Comparison of ENCODE assay signal across 8 cellular contexts in the genomic region with DNA sequence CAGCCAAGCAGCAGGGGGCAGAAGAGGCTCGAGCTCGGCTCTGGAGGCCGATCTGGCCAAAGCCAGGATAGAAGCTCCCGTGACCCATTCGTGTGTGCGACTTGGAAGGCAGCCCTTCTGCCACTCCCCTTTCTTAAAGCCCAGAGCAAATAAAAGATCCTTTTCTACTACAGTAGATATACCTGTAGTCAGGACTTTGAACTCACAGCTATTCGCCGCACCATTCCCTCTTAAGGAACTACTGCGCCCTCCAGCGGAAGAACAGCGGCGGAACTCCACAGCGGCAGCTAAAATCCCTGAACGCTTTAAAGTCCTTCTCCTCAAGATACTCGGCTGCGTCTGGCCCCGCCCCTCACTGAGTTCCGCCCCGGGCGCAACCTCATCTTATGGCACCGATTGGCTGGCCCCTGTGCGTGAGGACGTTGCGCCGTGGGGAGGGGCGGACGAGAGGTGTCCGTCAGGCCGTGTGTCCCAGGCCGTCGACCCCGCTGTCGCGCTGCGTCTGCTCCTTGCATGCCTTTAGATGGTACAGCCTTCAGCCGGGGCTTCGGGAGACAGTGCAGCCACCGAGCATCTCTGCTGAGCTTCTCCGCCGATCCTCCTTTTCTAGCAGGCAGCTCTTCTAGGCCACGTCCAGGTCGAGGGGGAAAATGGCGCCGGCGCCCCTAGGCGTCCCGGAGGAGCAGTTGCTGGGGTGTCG. TPM values are rescaled to one million over a fixed set of nuclear protein-coding genes. Genes with fewer than 3 reads are reported as not detected.
DNase-seq lines count a peak whose midpoint lies in the region; TF ChIP-seq lines count a peak whose summit lies in the region.

A gene with protein sequence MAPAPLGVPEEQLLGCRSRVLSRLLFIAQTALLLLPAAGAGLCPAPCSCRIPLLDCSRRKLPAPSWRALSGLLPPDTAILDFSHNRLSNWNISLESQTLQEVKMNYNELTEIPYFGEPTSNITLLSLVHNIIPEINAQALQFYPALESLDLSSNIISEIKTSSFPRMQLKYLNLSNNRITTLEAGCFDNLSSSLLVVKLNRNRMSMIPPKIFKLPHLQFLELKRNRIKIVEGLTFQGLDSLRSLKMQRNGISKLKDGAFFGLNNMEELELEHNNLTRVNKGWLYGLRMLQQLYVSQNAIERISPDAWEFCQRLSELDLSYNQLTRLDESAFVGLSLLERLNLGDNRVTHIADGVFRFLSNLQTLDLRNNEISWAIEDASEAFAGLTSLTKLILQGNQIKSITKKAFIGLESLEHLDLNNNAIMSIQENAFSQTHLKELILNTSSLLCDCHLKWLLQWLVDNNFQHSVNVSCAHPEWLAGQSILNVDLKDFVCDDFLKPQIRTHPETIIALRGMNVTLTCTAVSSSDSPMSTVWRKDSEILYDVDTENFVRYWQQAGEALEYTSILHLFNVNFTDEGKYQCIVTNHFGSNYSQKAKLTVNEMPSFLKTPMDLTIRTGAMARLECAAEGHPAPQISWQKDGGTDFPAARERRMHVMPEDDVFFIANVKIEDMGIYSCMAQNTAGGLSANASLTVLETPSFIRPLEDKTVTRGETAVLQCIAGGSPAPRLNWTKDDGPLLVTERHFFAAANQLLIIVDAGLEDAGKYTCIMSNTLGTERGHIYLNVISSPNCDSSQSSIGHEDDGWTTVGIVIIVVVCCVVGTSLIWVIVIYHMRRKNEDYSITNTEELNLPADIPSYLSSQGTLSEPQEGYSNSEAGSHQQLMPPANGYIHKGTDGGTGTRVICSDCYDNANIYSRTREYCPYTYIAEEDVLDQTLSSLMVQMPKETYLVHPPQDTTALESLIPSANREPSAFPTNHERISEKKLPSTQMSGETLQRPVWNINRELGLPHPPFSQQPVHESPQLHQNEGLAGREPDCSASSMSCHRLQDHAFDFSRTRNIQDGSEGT (plus strand): TSS at position 442 of the 700 bp plus-strand sequence. CDS start 209 bp downstream, at position 651.

- intact Hi-C loops in stomach (cut with DNase I; ENCODE audit: low total_unique reads): no loop called here

- TF ChIP-seq CTCF in fibroblast of villous mesenchyme (IDR thresholded peaks at IDR 0.05; ENCODE audit: insufficient read depth, low read depth, low read length) (peak; percentile 77), neural cell (IDR thresholded peaks at IDR 0.05; ENCODE audit: poor library complexity, severe bottlenecking) (peak; percentile 100), stomach (IDR thresholded peaks at IDR 0.05) (peak in 5 of 7 experiments; percentile 79 to 93 (median 88))

- peak within 1 kb of the TSS; percentile 86 for H2AFZ ChIP-seq in neural cell (ENCODE audit: low read depth, low read length)

- H3K4me2 ChIP-seq in neural cell (ENCODE audit: low read length): peak within 1 kb of the TSS; percentile 92

- H3K27me3 ChIP-seq in HAP-1 (ENCODE audit: low read depth): no peaks in the 10 kb centered on the region
- H3K27me3 ChIP-seq in MG63: no peaks in the 10 kb centered on the region
- H3K27me3 ChIP-seq in neural cell (ENCODE audit: insufficient read depth, low read depth, low read length): no peaks in the 10 kb centered on the region
- H3K27me3 ChIP-seq in stomach: no peaks in the 10 kb centered on the region

- H3K27ac ChIP-seq in neural cell (ENCODE audit: low read length): peak within 1 kb of the TSS; percentile 92
- peak within 1 kb of the TSS; percentile 92 to 96 (median 94) for H3K27ac ChIP-seq in stomach

- in situ Hi-C loops in HAP-1 (cut with MboI; ENCODE audit: low sequenced_read_pairs): loop anchor here (10.0 kb wide), 1 partner anchor 358 kb away; a partner anchor contains a TSS

- H3K4me3 ChIP-seq in HAP-1 (peak within 1 kb of the TSS; percentile 88), MG63 (peak within 1 kb of the TSS; percentile 84), fibroblast of villous mesenchyme (ENCODE audit: low read depth, low read length) (peak within 1 kb of the TSS; percentile 98), neural cell (ENCODE audit: low read length) (peak within 1 kb of the TSS; percentile 78), stomach (peak within 1 kb of the TSS; percentile 81 to 90 (median 88))

- TF ChIP-seq EP300 in neural cell (conservative IDR thresholded peaks at IDR 0.05; ENCODE audit: poor library complexity, severe bottlenecking): peak; percentile 39
- no peak for TF ChIP-seq EP300 in stomach (IDR thresholded peaks at IDR 0.05)

- peak; percentile 92 for TF ChIP-seq RAD21 in neural cell (conservative IDR thresholded peaks at IDR 0.05)

- peak in 1 of 4 donors; percentile 73 for TF ChIP-seq POLR2A in stomach (IDR thresholded peaks at IDR 0.05)

- H4K20me1 ChIP-seq in neural cell (ENCODE audit: insufficient read depth): no peaks in the 10 kb centered on the region

- DNase-seq in GDM1 (lab: John Stamatoyannopoulos, UW) (peak; percentile 96), HAP-1 (ENCODE audit: low spot score in 2 of 2) (peak; percentile 98 to 99), MG63 (peak; percentile 99), SHP77 treated with DMSO at 0.1 percent for 48 hours (lab: John Stamatoyannopoulos, UW) (peak; percentile 97), activated gamma-delta T cell (lab: John Stamatoyannopoulos, UW) (peak; percentile 91), fibroblast of villous mesenchyme (ENCODE audit: low read depth) (peak; percentile 99), stomach (peak; percentile 99)

- peak within 1 kb of the TSS; percentile 88 for H3K9ac ChIP-seq in neural cell (ENCODE audit: low read length)

- WGBS in stomach, 5 donors: 0 to 1% (median 0%) methylated on average over 29 to 48 of the region's 48 CpGs

- H3K4me1 ChIP-seq in HAP-1 (peaks cover 14% of the 10 kb centered on the region), stomach (peaks cover 21 to 46% (median 37%) of the 10 kb centered on the region in 4 donors)

- H3K9me2 ChIP-seq in neural cell (ENCODE audit: insufficient read depth, low read length): no peaks in the 10 kb centered on the region

- peaks cover 19% of the 10 kb centered on the region for H3K79me2 ChIP-seq in neural cell (replicated peaks; ENCODE audit: insufficient read depth, low read length)

- H3F3A ChIP-seq in neural cell (ENCODE audit: insufficient read depth, low read length, poor library complexity, severe bottlenecking): no peaks in the 10 kb centered on the region

- H3K36me3 ChIP-seq in HAP-1 (replicated peaks) (peaks cover 12% of the 10 kb centered on the region), MG63 (peaks cover 12% of the 10 kb centered on the region), neural cell (ENCODE audit: insufficient read depth, low read length) (no peaks in the 10 kb centered on the region), stomach (peaks cover 0 to 11% (median 10%) of the 10 kb centered on the region in 4 donors)

- H3K9me3 ChIP-seq in HAP-1 (no peaks in the 10 kb centered on the region), MG63 (no peaks in the 10 kb centered on the region), neural cell (ENCODE audit: low read length) (no peaks in the 10 kb centered on the region), stomach (no peaks in the 10 kb centered on the region)

TF ChIP-seq in neural cell, 6 proteins besides CTCF, POLR2A, EP300 and RAD21:
- TF ChIP-seq, protein P1, sequence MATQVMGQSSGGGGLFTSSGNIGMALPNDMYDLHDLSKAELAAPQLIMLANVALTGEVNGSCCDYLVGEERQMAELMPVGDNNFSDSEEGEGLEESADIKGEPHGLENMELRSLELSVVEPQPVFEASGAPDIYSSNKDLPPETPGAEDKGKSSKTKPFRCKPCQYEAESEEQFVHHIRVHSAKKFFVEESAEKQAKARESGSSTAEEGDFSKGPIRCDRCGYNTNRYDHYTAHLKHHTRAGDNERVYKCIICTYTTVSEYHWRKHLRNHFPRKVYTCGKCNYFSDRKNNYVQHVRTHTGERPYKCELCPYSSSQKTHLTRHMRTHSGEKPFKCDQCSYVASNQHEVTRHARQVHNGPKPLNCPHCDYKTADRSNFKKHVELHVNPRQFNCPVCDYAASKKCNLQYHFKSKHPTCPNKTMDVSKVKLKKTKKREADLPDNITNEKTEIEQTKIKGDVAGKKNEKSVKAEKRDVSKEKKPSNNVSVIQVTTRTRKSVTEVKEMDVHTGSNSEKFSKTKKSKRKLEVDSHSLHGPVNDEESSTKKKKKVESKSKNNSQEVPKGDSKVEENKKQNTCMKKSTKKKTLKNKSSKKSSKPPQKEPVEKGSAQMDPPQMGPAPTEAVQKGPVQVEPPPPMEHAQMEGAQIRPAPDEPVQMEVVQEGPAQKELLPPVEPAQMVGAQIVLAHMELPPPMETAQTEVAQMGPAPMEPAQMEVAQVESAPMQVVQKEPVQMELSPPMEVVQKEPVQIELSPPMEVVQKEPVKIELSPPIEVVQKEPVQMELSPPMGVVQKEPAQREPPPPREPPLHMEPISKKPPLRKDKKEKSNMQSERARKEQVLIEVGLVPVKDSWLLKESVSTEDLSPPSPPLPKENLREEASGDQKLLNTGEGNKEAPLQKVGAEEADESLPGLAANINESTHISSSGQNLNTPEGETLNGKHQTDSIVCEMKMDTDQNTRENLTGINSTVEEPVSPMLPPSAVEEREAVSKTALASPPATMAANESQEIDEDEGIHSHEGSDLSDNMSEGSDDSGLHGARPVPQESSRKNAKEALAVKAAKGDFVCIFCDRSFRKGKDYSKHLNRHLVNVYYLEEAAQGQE (IDR thresholded peaks at IDR 0.05; ENCODE audit: borderline replicate concordance): peak; percentile 24
- peak; percentile 97 for TF ChIP-seq POLR2AphosphoS5 (IDR thresholded peaks at IDR 0.05)
- peak; percentile 63 for TF ChIP-seq TAF1 (IDR thresholded peaks at IDR 0.05; ENCODE audit: low read depth)
- peak; percentile 80 for TF ChIP-seq MXI1 (conservative IDR thresholded peaks at IDR 0.05; ENCODE audit: poor library complexity, severe bottlenecking)
- TF ChIP-seq SMC3 (conservative IDR thresholded peaks at IDR 0.05; ENCODE audit: poor library complexity): peak; percentile 97
- no peak for TF ChIP-seq EZH2 (IDR thresholded peaks at IDR 0.05; ENCODE audit: borderline replicate concordance, insufficient read depth, low read length, poor library complexity, severe bottlenecking)
TF ChIP-seq in neural cell: peak in this region for 5.

RNA-seq across cellular contexts. Expression of the gene that starts here (rescaled TPM):
- 4.0 and 4.5 TPM in 2 replicates for total RNA-seq in MG63 (2014; rRNA removed; shearing (Covaris generic); ENCODE audit: low replicate concordance)
- total RNA-seq in fibroblast of villous mesenchyme: 18.1 and 20.9 TPM in 2 replicates
- polyA plus RNA-seq in neural cell: 10.9 and 11.1 TPM in 2 replicates
- polyA minus RNA-seq in neural cell: 49.9 and 59.2 TPM in 2 replicates
- 10 to 100 TPM; 11.7 to 47.0 (median 15.6) TPM for total RNA-seq in stomach
- polyA plus RNA-seq in stomach: 1 to 10 TPM in 2 of 3 donors, under 1 TPM in 1; 0.87 to 3.1 (median 2.1) TPM

Comparison
In these comparisons a context has a peak if more than half of its experiments do, and no peak if none do; other contexts are left out.
1. Peak in every context shown above with its lines: DNase-seq, H3K4me3 ChIP-seq and H3K27ac ChIP-seq.